8 cellular contexts compared by ENCODE assay signal in the genomic region with DNA sequence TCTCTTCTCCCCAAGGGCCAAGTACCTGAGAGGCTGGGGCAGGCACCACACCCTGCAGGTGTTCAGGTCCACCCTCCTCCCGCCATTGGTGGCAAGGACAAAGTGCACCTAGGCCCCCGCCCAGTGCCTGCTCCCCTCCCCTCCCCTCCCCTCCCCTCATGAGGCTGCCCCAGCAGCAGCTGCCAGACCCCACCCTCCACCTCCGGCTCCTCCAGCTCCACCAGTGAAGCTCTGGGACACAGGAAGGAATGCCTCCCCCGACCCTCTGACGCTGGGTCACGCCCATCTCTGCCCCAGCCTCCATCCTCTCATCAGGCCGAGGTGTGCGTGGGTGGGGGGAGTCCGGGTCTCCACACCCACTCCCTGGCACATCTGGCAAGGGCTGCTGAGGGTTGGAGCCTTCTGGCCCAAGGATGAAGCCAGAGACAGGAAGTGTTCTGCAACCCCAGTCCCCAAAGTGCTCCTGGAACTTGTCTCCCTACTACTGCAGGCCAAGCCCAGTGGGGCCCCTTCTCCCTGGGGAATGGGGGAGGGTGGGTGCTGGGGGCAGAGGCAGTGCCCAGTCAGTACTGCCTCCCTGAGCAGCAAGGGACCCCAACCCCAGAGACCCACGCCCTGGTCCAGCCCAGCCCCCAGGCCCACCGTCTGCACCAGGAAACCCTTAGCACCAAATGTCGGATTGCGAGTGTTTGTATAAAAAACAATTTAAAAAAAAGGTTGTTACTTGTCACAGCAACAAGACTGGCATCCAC. TPM values are rescaled to one million over a fixed set of nuclear protein-coding genes. Genes with fewer than 3 reads are reported as not detected.
DNase-seq lines count a peak whose midpoint lies in the region; ATAC-seq and TF ChIP-seq lines count a peak whose summit lies in the region.

No MANE protein-coding gene starts in this region.

- H3K27ac Mint-ChIP-seq in GM23338 (peak overlapping the region; percentile 95), osteocyte (ENCODE audit: unreplicated experiment) (peak overlapping the region; percentile 62)

- H3K4me1 Mint-ChIP-seq in GM23338 (peaks cover 34% of the 10 kb centered on the region), osteocyte (ENCODE audit: unreplicated experiment) (peaks cover 35% of the 10 kb centered on the region)

- H3K4me1 ChIP-seq in GM23338 (ENCODE audit: insufficient read depth) (peaks cover 18% of the 10 kb centered on the region), colonic mucosa (peaks cover 12% of the 10 kb centered on the region)

- no peaks in the 10 kb centered on the region for H3K27me3 ChIP-seq in GM23338 (ENCODE audit: insufficient read depth)
- no peaks in the 10 kb centered on the region for H3K27me3 ChIP-seq in colonic mucosa

- H3K9me2 ChIP-seq in GM23338 (ENCODE audit: insufficient read depth) = no peaks in the 10 kb centered on the region

- peak overlapping the region; percentile 83 for H3K4me3 Mint-ChIP-seq in GM23338
- H3K4me3 Mint-ChIP-seq in osteocyte (ENCODE audit: unreplicated experiment) = peak overlapping the region; percentile 80

- no peaks in the 10 kb centered on the region for H3K36me3 ChIP-seq in GM23338 (ENCODE audit: insufficient read depth)
- H3K36me3 ChIP-seq in colonic mucosa = no peaks in the 10 kb centered on the region

- no peak for TF ChIP-seq CTCF in GM23338 (conservative IDR thresholded peaks at IDR 0.05; ENCODE audit: low read depth in 2 of 2)
- no peak for TF ChIP-seq CTCF in colonic mucosa (IDR thresholded peaks at IDR 0.05)
- no peak for TF ChIP-seq CTCF in osteocyte (IDR thresholded peaks at IDR 0.05)

- H3K9ac ChIP-seq in colonic mucosa (ENCODE audit: low read depth in 2 of 2, low read length in 2 of 2) = peak overlapping the region in 1 of 2 donors; percentile 78

- H3K79me2 ChIP-seq in GM23338 (replicated peaks; ENCODE audit: insufficient read depth) = peaks cover 30% of the 10 kb centered on the region

- DNase-seq in GM23338 (ENCODE audit: low spot score) (peak; percentile 92), NCI-H774 (lab: John Stamatoyannopoulos, UW) (peak; percentile 49), colonic mucosa (peak; percentile 92), osteocyte (ENCODE audit: extremely low spot score, unreplicated experiment) (no peak), NOMO-1 (lab: John Stamatoyannopoulos, UW; ENCODE audit: unreplicated experiment in 2 of 2) (no peak), cerebellar nuclear complex (lab: John Stamatoyannopoulos, UW) (no peak)
- no peak for DNase-seq in effector CD4-positive, alpha-beta T cell

- peak overlapping the region; percentile 25; the same call in 1 of the 2 replicates for H2AFZ ChIP-seq in GM23338

- no peaks in the 10 kb centered on the region for H3K9me3 ChIP-seq in colonic mucosa

- H4K20me1 ChIP-seq in GM23338 (replicated peaks; ENCODE audit: insufficient read depth) = peaks cover 17% of the 10 kb centered on the region

- H3F3A ChIP-seq in GM23338 (replicated peaks; ENCODE audit: low read depth) = 0 out of 2 replicates have a peak, but pooled peaks cover 11% of the 10 kb centered on the region

- H3K4me2 ChIP-seq in GM23338 = peak overlapping the region; percentile 99

- intact Hi-C loops in colonic mucosa (cut with DNase I) = no loop called here

- ATAC-seq in GM23338 (peak; percentile 33), HG02938 (IDR thresholded peaks at IDR 0.05; ENCODE audit: unreplicated experiment) (no peak)

- H3K27ac ChIP-seq in GM23338 (ENCODE audit: low read depth) (peak overlapping the region; percentile 90), colonic mucosa (peak overlapping the region; percentile 62)

- H3K9me3 Mint-ChIP-seq in GM23338 (no peaks in the 10 kb centered on the region), osteocyte (ENCODE audit: unreplicated experiment) (no peaks in the 10 kb centered on the region)

- peaks cover 26% of the 10 kb centered on the region for H3K36me3 Mint-ChIP-seq in GM23338 (ENCODE audit: low read depth)
- peaks cover 11% of the 10 kb centered on the region for H3K36me3 Mint-ChIP-seq in osteocyte (ENCODE audit: unreplicated experiment)

- H3K4me3 ChIP-seq in GM23338 (peak overlapping the region; percentile 91), colonic mucosa (peak overlapping the region; percentile 96)

- peaks cover 14% of the 10 kb centered on the region for H3K27me3 Mint-ChIP-seq in GM23338 (ENCODE audit: insufficient read depth, low read depth, poor library complexity)
- H3K27me3 Mint-ChIP-seq in osteocyte (ENCODE audit: unreplicated experiment) = no peaks in the 10 kb centered on the region

TF ChIP-seq in GM23338, 12 proteins besides CTCF, POLR2A, EP300 and RAD21 (continues in another document):
- TF ChIP-seq, protein P1, sequence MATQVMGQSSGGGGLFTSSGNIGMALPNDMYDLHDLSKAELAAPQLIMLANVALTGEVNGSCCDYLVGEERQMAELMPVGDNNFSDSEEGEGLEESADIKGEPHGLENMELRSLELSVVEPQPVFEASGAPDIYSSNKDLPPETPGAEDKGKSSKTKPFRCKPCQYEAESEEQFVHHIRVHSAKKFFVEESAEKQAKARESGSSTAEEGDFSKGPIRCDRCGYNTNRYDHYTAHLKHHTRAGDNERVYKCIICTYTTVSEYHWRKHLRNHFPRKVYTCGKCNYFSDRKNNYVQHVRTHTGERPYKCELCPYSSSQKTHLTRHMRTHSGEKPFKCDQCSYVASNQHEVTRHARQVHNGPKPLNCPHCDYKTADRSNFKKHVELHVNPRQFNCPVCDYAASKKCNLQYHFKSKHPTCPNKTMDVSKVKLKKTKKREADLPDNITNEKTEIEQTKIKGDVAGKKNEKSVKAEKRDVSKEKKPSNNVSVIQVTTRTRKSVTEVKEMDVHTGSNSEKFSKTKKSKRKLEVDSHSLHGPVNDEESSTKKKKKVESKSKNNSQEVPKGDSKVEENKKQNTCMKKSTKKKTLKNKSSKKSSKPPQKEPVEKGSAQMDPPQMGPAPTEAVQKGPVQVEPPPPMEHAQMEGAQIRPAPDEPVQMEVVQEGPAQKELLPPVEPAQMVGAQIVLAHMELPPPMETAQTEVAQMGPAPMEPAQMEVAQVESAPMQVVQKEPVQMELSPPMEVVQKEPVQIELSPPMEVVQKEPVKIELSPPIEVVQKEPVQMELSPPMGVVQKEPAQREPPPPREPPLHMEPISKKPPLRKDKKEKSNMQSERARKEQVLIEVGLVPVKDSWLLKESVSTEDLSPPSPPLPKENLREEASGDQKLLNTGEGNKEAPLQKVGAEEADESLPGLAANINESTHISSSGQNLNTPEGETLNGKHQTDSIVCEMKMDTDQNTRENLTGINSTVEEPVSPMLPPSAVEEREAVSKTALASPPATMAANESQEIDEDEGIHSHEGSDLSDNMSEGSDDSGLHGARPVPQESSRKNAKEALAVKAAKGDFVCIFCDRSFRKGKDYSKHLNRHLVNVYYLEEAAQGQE (IDR thresholded peaks at IDR 0.05; ENCODE audit: unreplicated experiment) = no peak

RNA-seq across cellular contexts. Expression of a gene that starts 1.6 kb away (rescaled TPM):
- 46.5 and 56.8 TPM in 2 replicates for total RNA-seq in GM23338 (2014; rRNA removed; shearing (Covaris generic))
- 82.5 and 89.3 TPM in 2 replicates for polyA plus RNA-seq in GM23338 (2016; fragmentation: Nextera tagmentation; extraction: Ambion mirVana)
- total RNA-seq in colonic mucosa (10 to 100 TPM; 33.6 to 49.5 TPM), osteocyte (35.5 and 35.9 TPM in 2 replicates)

RNA-seq across cellular contexts. Expression of a gene that starts 11.9 kb away (rescaled TPM):
- 21.4 and 28.8 TPM in 2 replicates for total RNA-seq in GM23338 (2014; rRNA removed; shearing (Covaris generic))
- 6.0 and 6.1 TPM in 2 replicates for polyA plus RNA-seq in GM23338 (2016; fragmentation: Nextera tagmentation; extraction: Ambion mirVana)
- total RNA-seq in colonic mucosa = 1 to 10 TPM; 1.9 TPM
- 39.7 and 40.9 TPM in 2 replicates for total RNA-seq in osteocyte

RNA-seq across cellular contexts. Expression of a gene that starts 21.6 kb away (rescaled TPM):
- total RNA-seq in GM23338 (2014; rRNA removed; shearing (Covaris generic)) = 2.8 and 7.3 TPM in 2 replicates
- 2.1 and 3.2 TPM in 2 replicates for polyA plus RNA-seq in GM23338 (2016; fragmentation: Nextera tagmentation; extraction: Ambion mirVana)
- total RNA-seq in colonic mucosa (1 to 10 TPM; 6.1 to 6.4 TPM), osteocyte (3.5 and 3.7 TPM in 2 replicates)

RNA-seq across cellular contexts. Expression of a gene that starts 23.1 kb away (rescaled TPM):
- 73.5 and 79.9 TPM in 2 replicates for total RNA-seq in GM23338 (2014; rRNA removed; shearing (Covaris generic))
- polyA plus RNA-seq in GM23338 (2016; fragmentation: Nextera tagmentation; extraction: Ambion mirVana) = 53.8 and 56.2 TPM in 2 replicates
- total RNA-seq in colonic mucosa (10 to 100 TPM; 53.0 to 68.6 TPM), osteocyte (68.3 and 71.9 TPM in 2 replicates)

Comparison
In these comparisons a context has a peak if more than half of its experiments do, and no peak if none do; other contexts are left out.
1. DNase-seq: peak in GM23338 (single experiment), NCI-H774 (single experiment) and colonic mucosa (single experiment); none in osteocyte (single experiment), NOMO-1 (0 of 2), cerebellar nuclear complex (0 of 2) and effector CD4-positive, alpha-beta T cell (single experiment).